22 cellular contexts compared by ENCODE assay signal in the genomic region with DNA sequence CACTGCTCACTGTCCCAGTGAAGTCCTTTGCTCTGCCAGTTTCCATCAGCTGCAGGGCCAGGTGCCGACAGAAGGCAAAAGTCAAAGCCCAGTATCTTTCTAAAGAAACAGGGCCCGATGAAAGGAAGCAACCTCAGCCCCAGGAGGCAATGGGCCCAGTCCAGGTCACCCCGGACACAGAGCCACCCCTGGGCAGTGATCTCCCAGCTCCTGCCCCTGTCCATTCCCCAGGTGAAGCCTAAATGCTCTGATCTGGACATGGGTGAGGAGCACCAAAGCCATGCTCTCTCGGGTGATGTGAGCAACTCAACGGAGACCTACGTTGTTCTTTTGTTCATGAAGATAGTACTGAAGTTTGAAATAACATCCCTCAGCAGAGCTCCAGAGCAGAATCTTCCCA.
A peak's percentile ranks its signal among the peaks of the same experiment; 100 is the strongest.
DNase-seq lines count a peak whose midpoint lies in the region; ATAC-seq and TF ChIP-seq lines count a peak whose summit lies in the region.
"Had no signal": no experiment of that assay in that cellular context is flagged by ENCODE, and none has a peak within 500 bp of the region (broad histone marks: within the 10 kb centered on the region; RNA-seq: fewer than 3 reads in every experiment).

No MANE protein-coding gene starts in this region.

- no peak overlapping the region for H2AFZ ChIP-seq in GM23338
- H2AFZ ChIP-seq: neural progenitor cell had no signal

- no peaks in the 10 kb centered on the region for H3K27me3 ChIP-seq in CD4-positive, CD25-positive, alpha-beta regulatory T cell (ENCODE audit: control insufficient read depth, insufficient read depth, low read length)
- no peaks in the 10 kb centered on the region for H3K27me3 ChIP-seq in GM23338 (ENCODE audit: insufficient read depth)
- H3K27me3 ChIP-seq in colonic mucosa = no peaks in the 10 kb centered on the region
- H3K27me3 ChIP-seq: foreskin keratinocyte, neural progenitor cell had no signal

- no peak for TF ChIP-seq CTCF in GM23338 (conservative IDR thresholded peaks at IDR 0.05; ENCODE audit: low read depth in 2 of 2)
- no peak for TF ChIP-seq CTCF in colonic mucosa (IDR thresholded peaks at IDR 0.05)
- TF ChIP-seq CTCF in osteocyte (IDR thresholded peaks at IDR 0.05) = no peak
- no peak for TF ChIP-seq CTCF in GM13977 (IDR thresholded peaks at IDR 0.05; ENCODE audit: extremely low read depth, insufficient read depth, missing control alignments)

- H3K79me2 ChIP-seq in GM23338 (replicated peaks; ENCODE audit: insufficient read depth) = peaks cover 98% of the 10 kb centered on the region

- H3F3A ChIP-seq in GM23338 (replicated peaks; ENCODE audit: low read depth) = no peaks in the 10 kb centered on the region

- H3K4me1 ChIP-seq in CD4-positive, CD25-positive, alpha-beta regulatory T cell (ENCODE audit: control insufficient read depth, insufficient read depth, low read length, poor library complexity, severe bottlenecking) = peaks cover 12% of the 10 kb centered on the region
- H3K4me1 ChIP-seq in GM23338 (ENCODE audit: insufficient read depth) (peaks cover 12% of the 10 kb centered on the region; the same call in 1 of the 2 replicates), colonic mucosa (no peaks in the 10 kb centered on the region)
- H3K4me1 ChIP-seq: foreskin keratinocyte, neural progenitor cell had no signal

- H3K9me3 ChIP-seq in CD4-positive, CD25-positive, alpha-beta regulatory T cell (ENCODE audit: control insufficient read depth in 2 of 2, low read length in 2 of 2) = no peaks in the 10 kb centered on the region
- H3K9me3 ChIP-seq in colonic mucosa = no peaks in the 10 kb centered on the region

- no peaks in the 10 kb centered on the region for H3K9me2 ChIP-seq in GM23338 (ENCODE audit: insufficient read depth)

- no peak overlapping the region for H3K4me3 Mint-ChIP-seq in CD4-positive, CD25-positive, alpha-beta regulatory T cell
- H3K4me3 Mint-ChIP-seq in GM23338 = no peak overlapping the region
- H3K4me3 Mint-ChIP-seq in osteocyte (ENCODE audit: unreplicated experiment) = no peak overlapping the region
- H3K4me3 Mint-ChIP-seq: activated naive CD4-positive, alpha-beta T cell treated with anti-CD3 and anti-CD28 coated beads, Interleukin-2, amount 50 U/mL, for 24 hours; brain; neural progenitor cell had no signal

- H3K27ac ChIP-seq in CD4-positive, CD25-positive, alpha-beta regulatory T cell (ENCODE audit: insufficient read depth, low read length, poor library complexity, severe bottlenecking) = no peak overlapping the region
- H3K27ac ChIP-seq in GM23338 (ENCODE audit: low read depth) = no peak overlapping the region
- H3K27ac ChIP-seq in colonic mucosa = no peak overlapping the region
- H3K27ac ChIP-seq: coronary artery, foreskin keratinocyte, neural progenitor cell had no signal

- no peak overlapping the region for H3K9ac ChIP-seq in colonic mucosa (ENCODE audit: low read depth in 2 of 2, low read length in 2 of 2)
- H3K9ac ChIP-seq: neural progenitor cell had no signal

- intact Hi-C loops in colonic mucosa (cut with DNase I) = no loop called here

- H3K27me3 Mint-ChIP-seq in CD4-positive, CD25-positive, alpha-beta regulatory T cell = no peaks in the 10 kb centered on the region
- H3K27me3 Mint-ChIP-seq in GM23338 (ENCODE audit: insufficient read depth, low read depth, poor library complexity) = peaks cover 11% of the 10 kb centered on the region
- H3K27me3 Mint-ChIP-seq in osteocyte (ENCODE audit: unreplicated experiment) = no peaks in the 10 kb centered on the region
- H3K27me3 Mint-ChIP-seq: activated naive CD4-positive, alpha-beta T cell treated with anti-CD3 and anti-CD28 coated beads, Interleukin-2, amount 50 U/mL, for 24 hours; brain had no signal

- no peak overlapping the region for H3K4me3 ChIP-seq in CD4-positive, CD25-positive, alpha-beta regulatory T cell (ENCODE audit: low read depth, low read length)
- H3K4me3 ChIP-seq in GM23338 (no peak overlapping the region), colonic mucosa (no peak overlapping the region)
- H3K4me3 ChIP-seq: coronary artery, neural progenitor cell had no signal

- ATAC-seq in CD4-positive, CD25-positive, alpha-beta regulatory T cell (ENCODE audit: low read depth in 2 of 2) = no peak
- no peak for ATAC-seq in GM23338
- no peak for ATAC-seq in HG03342 (IDR thresholded peaks at IDR 0.05; ENCODE audit: unreplicated experiment)
- ATAC-seq: foreskin keratinocyte, HCT116 had no signal

- no peaks in the 10 kb centered on the region for H3K36me3 ChIP-seq in CD4-positive, CD25-positive, alpha-beta regulatory T cell (ENCODE audit: control insufficient read depth, insufficient read depth, low read length)
- H3K36me3 ChIP-seq in GM23338 (ENCODE audit: insufficient read depth) (no peaks in the 10 kb centered on the region), colonic mucosa (no peaks in the 10 kb centered on the region)
- H3K36me3 ChIP-seq: neural progenitor cell had no signal

- in situ Hi-C loops in GM13977 (cut with MboI; ENCODE audit: low pct_unique_long_range_greater_than_20kb, low sequenced_read_pairs, unreplicated experiment) = no loop called here

- H4K20me1 ChIP-seq in GM23338 (replicated peaks; ENCODE audit: insufficient read depth) = peaks cover 17% of the 10 kb centered on the region; the same call in 1 of the 2 replicates

- peaks cover 30% of the 10 kb centered on the region for H3K36me3 Mint-ChIP-seq in CD4-positive, CD25-positive, alpha-beta regulatory T cell
- H3K36me3 Mint-ChIP-seq in GM23338 (ENCODE audit: low read depth) (peaks cover 8% of the 10 kb centered on the region), osteocyte (ENCODE audit: unreplicated experiment) (no peaks in the 10 kb centered on the region)

- H3K4me2 ChIP-seq in GM23338 = no peak overlapping the region
- H3K4me2 ChIP-seq: neural progenitor cell had no signal

- H3K4me1 Mint-ChIP-seq in CD4-positive, CD25-positive, alpha-beta regulatory T cell = peaks cover 18 to 50% (median 41%) of the 10 kb centered on the region in 4 donors
- H3K4me1 Mint-ChIP-seq in GM23338 = peaks cover 37% of the 10 kb centered on the region
- no peaks in the 10 kb centered on the region for H3K4me1 Mint-ChIP-seq in osteocyte (ENCODE audit: unreplicated experiment)

- no peak for DNase-seq in CD4-positive, CD25-positive, alpha-beta regulatory T cell
- no peak for DNase-seq in GM23338 (ENCODE audit: low spot score)
- DNase-seq in colonic mucosa = peak; percentile 11
- peak; percentile 68 for DNase-seq in osteocyte (ENCODE audit: extremely low spot score, unreplicated experiment)
- DNase-seq in NCI-H226 = no peak
- no peak for DNase-seq in GM13977 (ENCODE audit: low spot score)
- DNase-seq: Calu3; foreskin keratinocyte; kidney glomerular epithelial cell; mesenchymal stem cell; NCI-H1092; NCI-H2107; NCI-H526; retina; Right ventricle myocardium superior; stimulated activated naive CD4-positive, alpha-beta T cell treated with Interleukin-2 at 50 U/mL for 16 hours had no signal

- H3K27ac Mint-ChIP-seq in CD4-positive, CD25-positive, alpha-beta regulatory T cell = peak overlapping the region in 2 of 3 donors; percentile 30 to 44
- H3K27ac Mint-ChIP-seq in GM23338 = peak overlapping the region; percentile 6; the same call in 1 of the 2 replicates
- H3K27ac Mint-ChIP-seq in osteocyte (ENCODE audit: unreplicated experiment) = no peak overlapping the region
- H3K27ac Mint-ChIP-seq: activated naive CD4-positive, alpha-beta T cell treated with anti-CD3 and anti-CD28 coated beads, Interleukin-2, amount 50 U/mL, for 24 hours; neural progenitor cell had no signal

- peaks cover 0 to 2% (median 0%) of the 10 kb centered on the region in 7 donors for H3K9me3 Mint-ChIP-seq in CD4-positive, CD25-positive, alpha-beta regulatory T cell
- no peaks in the 10 kb centered on the region for H3K9me3 Mint-ChIP-seq in GM23338
- H3K9me3 Mint-ChIP-seq in osteocyte (ENCODE audit: unreplicated experiment) = no peaks in the 10 kb centered on the region
- H3K9me3 Mint-ChIP-seq: activated naive CD4-positive, alpha-beta T cell treated with anti-CD3 and anti-CD28 coated beads, Interleukin-2, amount 50 U/mL, for 24 hours had no signal

TF ChIP-seq in GM23338, 12 proteins besides CTCF, POLR2A, EP300 and RAD21 (continues in another document):
- TF ChIP-seq, protein P1, sequence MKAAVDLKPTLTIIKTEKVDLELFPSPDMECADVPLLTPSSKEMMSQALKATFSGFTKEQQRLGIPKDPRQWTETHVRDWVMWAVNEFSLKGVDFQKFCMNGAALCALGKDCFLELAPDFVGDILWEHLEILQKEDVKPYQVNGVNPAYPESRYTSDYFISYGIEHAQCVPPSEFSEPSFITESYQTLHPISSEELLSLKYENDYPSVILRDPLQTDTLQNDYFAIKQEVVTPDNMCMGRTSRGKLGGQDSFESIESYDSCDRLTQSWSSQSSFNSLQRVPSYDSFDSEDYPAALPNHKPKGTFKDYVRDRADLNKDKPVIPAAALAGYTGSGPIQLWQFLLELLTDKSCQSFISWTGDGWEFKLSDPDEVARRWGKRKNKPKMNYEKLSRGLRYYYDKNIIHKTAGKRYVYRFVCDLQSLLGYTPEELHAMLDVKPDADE (IDR thresholded peaks at IDR 0.05) = no peak
- TF ChIP-seq POLR2AphosphoS5 (IDR thresholded peaks at IDR 0.05; ENCODE audit: low read depth) (no peak), ZNF114 (CRISPR knock-in tag; IDR thresholded peaks at IDR 0.05) (no peak), CREB1 (CRISPR knock-in tag; IDR thresholded peaks at IDR 0.05; ENCODE audit: low read depth) (no peak), ZNF331 (CRISPR knock-in tag; IDR thresholded peaks at IDR 0.05; ENCODE audit: low read depth) (no peak), NANOG (IDR thresholded peaks at IDR 0.05; ENCODE audit: borderline replicate concordance) (no peak), EZH2phosphoT487 (IDR thresholded peaks at IDR 0.05; ENCODE audit: unreplicated experiment) (no peak)

Comparison
In these comparisons a context has a peak if more than half of its experiments do, and no peak if none do; other contexts are left out.
1. DNase-seq: peak in colonic mucosa (single experiment) and osteocyte (single experiment); none in CD4-positive, CD25-positive, alpha-beta regulatory T cell (0 of 3), GM23338 (single experiment), NCI-H226 (single experiment) and GM13977 (single experiment).